ENCODE assay signal across 10 cellular contexts in genomic region chr19:3178973-3179738, GRCh38. TPM values are rescaled to one million over a fixed set of nuclear protein-coding genes. Genes with fewer than 3 reads are reported as not detected.
DNase-seq lines count a peak whose midpoint lies in the region; ATAC-seq, FAIRE-seq and TF ChIP-seq lines count a peak whose summit lies in the region.
"Had no signal": no experiment of that assay in that cellular context is flagged by ENCODE, and none has a peak within 500 bp of the region (broad histone marks: within the 10 kb centered on the region; RNA-seq: fewer than 3 reads in every experiment).

No MANE protein-coding gene starts in this region.

- WGBS in K562 (ENCODE audit: insufficient coverage, low coverage, missing lambda C conversion rate), result 95% methylated on average over 39 of the region's 52 CpGs

- intact Hi-C loops in K562 (cut with micrococcal nuclease), result no loop called here

- no peak overlapping the region for H3K27ac ChIP-seq in K562 (ENCODE audit: extremely low read depth, low read depth, low read length)

- peaks cover 0 to 11% (median 2%) of the 10 kb centered on the region in 3 donors for H3K9me3 Mint-ChIP-seq in IgD-negative memory B cell

- no peaks in the 10 kb centered on the region for H3K79me2 ChIP-seq in K562 (ENCODE audit: control insufficient read depth, insufficient read depth, low read length)

- H3K4me1 Mint-ChIP-seq in IgD-negative memory B cell, result peaks cover 19 to 22% (median 21%) of the 10 kb centered on the region in 3 donors

- in situ Hi-C loops in K562 (cut with MboI), result no loop called here

- H3K27me3 Mint-ChIP-seq in IgD-negative memory B cell, result no peaks in the 10 kb centered on the region

- TF ChIP-seq RAD21 in K562 (CRISPR knock-in tag; conservative IDR thresholded peaks at IDR 0.05 in 1 of 2, IDR thresholded peaks at IDR 0.05 in 1 of 2), result no peak

- no peak for TF ChIP-seq CTCF in K562 (IDR thresholded peaks at IDR 0.05 in 2 of 3, conservative IDR thresholded peaks at IDR 0.05 in 1 of 3; ENCODE audit: insufficient read depth in 2 of 3, low read depth in 1 of 3, low read length in 3 of 3)

- CTCF ChIA-PET in K562 (lab: Yijun Ruan, JAX; ENCODE audit: low intra/inter-chr PET ratio), result interaction anchor here (0.6 kb wide), 1 partner anchor 214 kb away, joined by 5 read pairs; no protein-coding TSS in a partner anchor

- no peaks in the 10 kb centered on the region for H4K20me1 ChIP-seq in K562 (replicated peaks; ENCODE audit: control insufficient read depth, insufficient read depth, low read length)

- no peak overlapping the region for H2AFZ ChIP-seq in K562 (ENCODE audit: low read depth, low read length)

- no peaks in the 10 kb centered on the region for H3K9me3 ChIP-seq in K562 (replicated peaks; ENCODE audit: control insufficient read depth, insufficient read depth, low read depth, low read length)

- H3K4me1 ChIP-seq in K562 (replicated peaks in 1 of 2; ENCODE audit: control insufficient read depth in 2 of 2, insufficient read depth in 2 of 2, low read length in 2 of 2), result peaks cover 14 to 48% of the 10 kb centered on the region in 2 experiments; a peak in 4 of 5 replicates

- no peaks in the 10 kb centered on the region for H3K9me1 ChIP-seq in K562 (ENCODE audit: control insufficient read depth, insufficient read depth, low read length)

- POLR2A ChIA-PET in K562 (lab: Yijun Ruan, JAX), result interaction anchor here (0.6 to 0.7 kb wide), 2 partner anchors 31 to 1806 kb away, joined by 3 read pairs; no protein-coding TSS in a partner anchor

- no peak for TF ChIP-seq POLR2A in K562 (conservative IDR thresholded peaks at IDR 0.05)

- FAIRE-seq in K562 (lab: Jason Lieb, UNC), result no peak
- FAIRE-seq: frontal cortex had no signal

- no peak overlapping the region for H3K4me2 ChIP-seq in K562 (ENCODE audit: insufficient read depth, low read length)

- no peak for DNase-seq in K562 (ENCODE audit: extremely low read depth in 1 of 4, low spot score in 3 of 4)
- DNase-seq in stimulated activated CD4-positive, alpha-beta T cell treated with anti-CD3 and anti-CD28 coated beads, Interleukin-4, amount 100 ng/mL, for 1 hour, result peak; percentile 51
- DNase-seq in central memory CD4-positive, alpha-beta T cell, result no peak
- DNase-seq in NCI-H2081 (lab: John Stamatoyannopoulos, UW), result no peak
- DNase-seq: NCI-H1092 treated with DMSO at 0.1 percent for 48 hours had no signal

- no peak overlapping the region for H3K9ac ChIP-seq in K562 (ENCODE audit: insufficient read depth in 1 of 2, low read depth in 2 of 2, low read length in 2 of 2)

- TF ChIP-seq EP300 in K562 (IDR thresholded peaks at IDR 0.05; ENCODE audit: low read length), result no peak

- no peaks in the 10 kb centered on the region for H3K36me3 ChIP-seq in K562 (ENCODE audit: control insufficient read depth, insufficient read depth, low read length)

- peak overlapping the region; percentile 96 to 99 (median 98) for H3K4me3 Mint-ChIP-seq in IgD-negative memory B cell

- H3K36me3 Mint-ChIP-seq in IgD-negative memory B cell, result peaks cover 3% of the 10 kb centered on the region

- H3K27me3 ChIP-seq in K562 (ENCODE audit: control insufficient read depth in 2 of 2, insufficient read depth in 2 of 2, low read length in 2 of 2), result no peaks in the 10 kb centered on the region

- no peak overlapping the region for H3K4me3 ChIP-seq in K562

- no TSS peak for BruUV-seq in K562 (replicated peaks; lab: Mats Ljungman, UMichigan)

- ATAC-seq in GM18511 (IDR thresholded peaks at IDR 0.05; ENCODE audit: unreplicated experiment) (peak; percentile 20), K562 (no peak), HG03460 (IDR thresholded peaks at IDR 0.05; ENCODE audit: unreplicated experiment) (no peak), GM21717 (IDR thresholded peaks at IDR 0.05; ENCODE audit: unreplicated experiment) (no peak)

- H3K27ac Mint-ChIP-seq in IgD-negative memory B cell, result peak overlapping the region; percentile 94 to 100 (median 97)

RNA-seq across cellular contexts. Expression of gene S1PR4, which starts 0.6 kb away (rescaled TPM):
- 448 TPM for polyA plus RNA-seq in IgD-negative memory B cell
- total RNA-seq in K562 (2011; cell fraction: chromatin; rRNA removed; ENCODE audit: low replicate concordance), result not detected in 2 replicates
- total RNA-seq in K562 (2011; cell fraction: nucleolus; rRNA removed), result not detected in 2 replicates
- not detected in 2 replicates for total RNA-seq in K562 (2011; cell fraction: nucleoplasm; rRNA removed)
- total RNA-seq in K562 (2014; rRNA removed), result not detected in 2 replicates
- not detected in 2 replicates for total RNA-seq in K562 (2014; rRNA removed; fragmentation: Illumina TruSeq; extraction: Trizol)
- not detected in 2 replicates for total RNA-seq in K562 (2015; rRNA removed; fragmentation: Illumina TruSeq; extraction: Trizol)
- total RNA-seq in K562 (2021), result 0.18 and 0.27 TPM in 2 replicates
- not detected in 2 replicates for polyA plus RNA-seq in K562 (2011; rRNA removed)
- polyA plus RNA-seq in K562 (2011; cell fraction: cytosol; rRNA removed), result 0.04 TPM in 1 of 2 replicates, not detected in the other
- 0.08 and 0.53 TPM in 2 replicates for polyA plus RNA-seq in K562 (2011; cell fraction: nucleus; rRNA removed)
- polyA plus RNA-seq in K562 (2012), result not detected in 2 replicates
- polyA plus RNA-seq in K562 (2014; fragmentation: Illumina TruSeq; extraction: Trizol), result not detected in 2 replicates
- not detected for polyA plus RNA-seq in K562 (2014; fragmentation: Nextera tagmentation; extraction: Ambion mirVana)
- polyA plus RNA-seq in K562 (2014; rRNA removed), result 0.07 TPM in 1 of 2 replicates, not detected in the other
- polyA minus RNA-seq in K562 (2011; rRNA and poly(A)+ RNA removed), result not detected in 2 replicates
- polyA minus RNA-seq in K562 (2011; cell fraction: cytosol; rRNA and poly(A)+ RNA removed), result not detected in 2 replicates
- 0.13 TPM in 1 of 2 replicates, not detected in the other for polyA minus RNA-seq in K562 (2011; cell fraction: nucleus; rRNA and poly(A)+ RNA removed)

RNA-seq across cellular contexts. Expression of gene NCLN, which starts 6.6 kb away (rescaled TPM):
- polyA plus RNA-seq in IgD-negative memory B cell (29.9 TPM), K562 (2011; rRNA removed) (39.6 and 55.9 TPM in 2 replicates), K562 (2014; fragmentation: Illumina TruSeq; extraction: Trizol) (25.6 and 56.1 TPM in 2 replicates), K562 (2014; fragmentation: Nextera tagmentation; extraction: Ambion mirVana) (1 to 10 TPM; 3.8 to 5.9 TPM), K562 (2014; rRNA removed) (58.0 and 62.8 TPM in 2 replicates)
- total RNA-seq in K562 (2011; cell fraction: chromatin; rRNA removed; ENCODE audit: low replicate concordance), result 48.8 and 166 TPM in 2 replicates
- 171 and 189 TPM in 2 replicates for total RNA-seq in K562 (2011; cell fraction: nucleolus; rRNA removed)
- total RNA-seq in K562 (2011; cell fraction: nucleoplasm; rRNA removed), result 87.3 and 91.6 TPM in 2 replicates
- total RNA-seq in K562 (2014; rRNA removed) (49.3 and 79.1 TPM in 2 replicates), K562 (2014; rRNA removed; fragmentation: Illumina TruSeq; extraction: Trizol) (11.6 and 20.2 TPM in 2 replicates), K562 (2015; rRNA removed; fragmentation: Illumina TruSeq; extraction: Trizol) (39.7 and 47.4 TPM in 2 replicates), K562 (2021) (120 and 126 TPM in 2 replicates)
- 53.3 and 119 TPM in 2 replicates for polyA plus RNA-seq in K562 (2011; cell fraction: cytosol; rRNA removed)
- polyA plus RNA-seq in K562 (2011; cell fraction: nucleus; rRNA removed), result 113 and 190 TPM in 2 replicates
- polyA plus RNA-seq in K562 (2012), result 69.1 and 86.6 TPM in 2 replicates
- 11.0 and 30.4 TPM in 2 replicates for polyA minus RNA-seq in K562 (2011; rRNA and poly(A)+ RNA removed)
- polyA minus RNA-seq in K562 (2011; cell fraction: cytosol; rRNA and poly(A)+ RNA removed), result 50.3 and 58.3 TPM in 2 replicates
- 23.9 and 31.8 TPM in 2 replicates for polyA minus RNA-seq in K562 (2011; cell fraction: nucleus; rRNA and poly(A)+ RNA removed)

RNA-seq across cellular contexts. Expression of gene GNA15, which starts 43.3 kb away (rescaled TPM):
- polyA plus RNA-seq in IgD-negative memory B cell (not detected), K562 (2011; rRNA removed) (0.19 and 0.22 TPM in 2 replicates), K562 (2014; fragmentation: Illumina TruSeq; extraction: Trizol) (0.10 and 0.22 TPM in 2 replicates), K562 (2014; fragmentation: Nextera tagmentation; extraction: Ambion mirVana) (under 1 TPM in 1 of 2 experiments, not detected in 1; 0.03 TPM), K562 (2014; rRNA removed) (0.11 and 0.35 TPM in 2 replicates)
- total RNA-seq in K562 (2011; cell fraction: chromatin; rRNA removed; ENCODE audit: low replicate concordance), result 0.35 TPM in 1 of 2 replicates, not detected in the other
- total RNA-seq in K562 (2011; cell fraction: nucleolus; rRNA removed), result 0.13 and 0.17 TPM in 2 replicates
- not detected in 2 replicates for total RNA-seq in K562 (2011; cell fraction: nucleoplasm; rRNA removed)
- total RNA-seq in K562 (2014; rRNA removed) (0.09 TPM in 1 of 2 replicates, not detected in the other), K562 (2014; rRNA removed; fragmentation: Illumina TruSeq; extraction: Trizol) (0.07 and 0.13 TPM in 2 replicates), K562 (2015; rRNA removed; fragmentation: Illumina TruSeq; extraction: Trizol) (0.19 and 0.22 TPM in 2 replicates), K562 (2021) (0.13 and 0.24 TPM in 2 replicates)
- 0.18 and 0.25 TPM in 2 replicates for polyA plus RNA-seq in K562 (2011; cell fraction: cytosol; rRNA removed)
- polyA plus RNA-seq in K562 (2011; cell fraction: nucleus; rRNA removed), result 0.29 and 0.40 TPM in 2 replicates
- 0.65 and 0.76 TPM in 2 replicates for polyA plus RNA-seq in K562 (2012)
- 0.27 TPM in 1 of 2 replicates, not detected in the other for polyA minus RNA-seq in K562 (2011; rRNA and poly(A)+ RNA removed)
- polyA minus RNA-seq in K562 (2011; cell fraction: cytosol; rRNA and poly(A)+ RNA removed), result not detected in 2 replicates
- 0.13 TPM in 1 of 2 replicates, not detected in the other for polyA minus RNA-seq in K562 (2011; cell fraction: nucleus; rRNA and poly(A)+ RNA removed)

RNA-seq across cellular contexts. Expression of gene CELF5, which starts 45.3 kb away (rescaled TPM):
- not detected for polyA plus RNA-seq in IgD-negative memory B cell
- total RNA-seq in K562 (2011; cell fraction: chromatin; rRNA removed; ENCODE audit: low replicate concordance), result 0.18 and 0.69 TPM in 2 replicates
- 0.50 and 0.53 TPM in 2 replicates for total RNA-seq in K562 (2011; cell fraction: nucleolus; rRNA removed)
- total RNA-seq in K562 (2011; cell fraction: nucleoplasm; rRNA removed), result 0.81 and 0.99 TPM in 2 replicates
- 0.05 and 0.73 TPM in 2 replicates for total RNA-seq in K562 (2014; rRNA removed)
- 0.07 and 0.26 TPM in 2 replicates for total RNA-seq in K562 (2014; rRNA removed; fragmentation: Illumina TruSeq; extraction: Trizol)
- 0.36 and 0.41 TPM in 2 replicates for total RNA-seq in K562 (2015; rRNA removed; fragmentation: Illumina TruSeq; extraction: Trizol)
- 0.29 and 0.49 TPM in 2 replicates for total RNA-seq in K562 (2021)
- polyA plus RNA-seq in K562 (2011; rRNA removed), result 0.28 and 0.38 TPM in 2 replicates
- 0.21 and 0.25 TPM in 2 replicates for polyA plus RNA-seq in K562 (2011; cell fraction: cytosol; rRNA removed)
- 1.4 and 2.7 TPM in 2 replicates for polyA plus RNA-seq in K562 (2011; cell fraction: nucleus; rRNA removed)
- 0.52 and 0.54 TPM in 2 replicates for polyA plus RNA-seq in K562 (2012)
- polyA plus RNA-seq in K562 (2014; fragmentation: Illumina TruSeq; extraction: Trizol), result 0.22 and 0.39 TPM in 2 replicates
- under 1 TPM; 0.01 to 0.07 TPM for polyA plus RNA-seq in K562 (2014; fragmentation: Nextera tagmentation; extraction: Ambion mirVana)
- 0.27 and 0.56 TPM in 2 replicates for polyA plus RNA-seq in K562 (2014; rRNA removed)
- 0.18 and 0.30 TPM in 2 replicates for polyA minus RNA-seq in K562 (2011; rRNA and poly(A)+ RNA removed)
- not detected in 2 replicates for polyA minus RNA-seq in K562 (2011; cell fraction: cytosol; rRNA and poly(A)+ RNA removed)
- polyA minus RNA-seq in K562 (2011; cell fraction: nucleus; rRNA and poly(A)+ RNA removed), result 0.27 and 0.44 TPM in 2 replicates

Comparison
In these comparisons a context has a peak if more than half of its experiments do, and no peak if none do; other contexts are left out.
1. RNA of gene S1PR4, which starts 0.6 kb away (polyA plus RNA-seq): 448 TPM in IgD-negative memory B cell (single experiment); 0.04 to 0.53 TPM in K562; every median in the first group is over 100 times any median in the second.